Comparison of ENCODE assay signal across 8 cellular contexts in genomic region chr16:4847774-4848587, GRCh38. TPM values are rescaled to one million over a fixed set of nuclear protein-coding genes. Genes with fewer than 3 reads are reported as not detected.
DNase-seq lines count a peak whose midpoint lies in the region; ATAC-seq and TF ChIP-seq lines count a peak whose summit lies in the region.

No MANE protein-coding gene starts in this region.

- CTCF ChIA-PET in PC-9 (lab: Charles Lee), result no interaction called here

- intact Hi-C loops in PC-9 (cut with micrococcal nuclease; ENCODE audit: unreplicated experiment) (loop anchor here (1.0 to 2.0 kb wide), 3 partner anchors 35 to 108 kb away; no protein-coding TSS in a partner anchor), posterior vena cava (cut with DNase I) (loop anchor here (5.0 kb wide), 2 partner anchors 89 to 109 kb away; partner anchors contain the start of genes SEC14L5 (in 2 of the 2) and PPL (in 1 of the 2))

- peak overlapping the region; percentile 95 for H3K4me3 Mint-ChIP-seq in activated naive CD4-positive, alpha-beta T cell treated with anti-CD3 and anti-CD28 coated beads, Interleukin-2, amount 50 U/mL, for 24 hours

- H3K9me3 ChIP-seq in PC-9 (ENCODE audit: insufficient read depth, low read depth) (no peaks in the 10 kb centered on the region), cardiac muscle cell (ENCODE audit: low read depth) (no peaks in the 10 kb centered on the region)

- peak; percentile 20 for ATAC-seq in GM18519 (IDR thresholded peaks at IDR 0.05; ENCODE audit: low FRiP score, unreplicated experiment)
- ATAC-seq in HG03045 (IDR thresholded peaks at IDR 0.05; ENCODE audit: unreplicated experiment), result peak; percentile 30

- peaks cover 43% of the 10 kb centered on the region for H3F3A ChIP-seq in PC-9 (ENCODE audit: insufficient read depth, low read depth)

- H3K27me3 ChIP-seq in PC-9 (ENCODE audit: insufficient read depth, low read depth), result no peaks in the 10 kb centered on the region
- no peaks in the 10 kb centered on the region for H3K27me3 ChIP-seq in cardiac muscle cell

- H3K36me3 ChIP-seq in PC-9 (ENCODE audit: low read depth), result peaks cover 15% of the 10 kb centered on the region
- peaks cover 22% of the 10 kb centered on the region for H3K36me3 ChIP-seq in cardiac muscle cell

- POLR2A ChIA-PET in PC-9 (lab: Charles Lee; ENCODE audit: unreplicated experiment), result interaction anchor here (0.6 to 0.7 kb wide), 3 partner anchors 110 to 250 kb away, joined by 3 to 7 read pairs (median 4); partner anchors contain the start of gene SEC14L5

- peak overlapping the region; percentile 85 for H3K4me2 ChIP-seq in PC-9

- H3K27me3 Mint-ChIP-seq in activated naive CD4-positive, alpha-beta T cell treated with anti-CD3 and anti-CD28 coated beads, Interleukin-2, amount 50 U/mL, for 24 hours, result no peaks in the 10 kb centered on the region

- H3K9me2 ChIP-seq in PC-9 (ENCODE audit: insufficient read depth), result no peaks in the 10 kb centered on the region

- TSS peak; percentile 48 for BruUV-seq in PC-9 (replicated peaks; lab: Mats Ljungman, UMichigan)

- H4K20me1 ChIP-seq in PC-9 (ENCODE audit: insufficient read depth), result peaks cover 30% of the 10 kb centered on the region

- peak overlapping the region; percentile 77 for H3K27ac Mint-ChIP-seq in activated naive CD4-positive, alpha-beta T cell treated with anti-CD3 and anti-CD28 coated beads, Interleukin-2, amount 50 U/mL, for 24 hours

- in situ Hi-C loops in ACHN (cut with HindIII; ENCODE audit: low pct_ligation_motif_present, low pct_unique_long_range_greater_than_20kb, low sequenced_read_pairs), result no loop called here

- H3K4me1 Mint-ChIP-seq in activated naive CD4-positive, alpha-beta T cell treated with anti-CD3 and anti-CD28 coated beads, Interleukin-2, amount 50 U/mL, for 24 hours, result peaks cover 62% of the 10 kb centered on the region

- H3K9me3 Mint-ChIP-seq in activated naive CD4-positive, alpha-beta T cell treated with anti-CD3 and anti-CD28 coated beads, Interleukin-2, amount 50 U/mL, for 24 hours, result no peaks in the 10 kb centered on the region

- peaks cover 9% of the 10 kb centered on the region for H3K36me3 Mint-ChIP-seq in activated naive CD4-positive, alpha-beta T cell treated with anti-CD3 and anti-CD28 coated beads, Interleukin-2, amount 50 U/mL, for 24 hours

- H3K79me2 ChIP-seq in PC-9 (ENCODE audit: low read depth), result peaks cover 86% of the 10 kb centered on the region

- DNase-seq in ACHN (peak; percentile 79), PC-9 (peak; percentile 48 to 71), cardiac muscle cell (ENCODE audit: low read depth in 1 of 2, low spot score in 1 of 2) (peak; percentile 66 to 79), posterior vena cava (ENCODE audit: low spot score) (peak; percentile 89), NCI-H187 (lab: John Stamatoyannopoulos, UW) (no peak)

- H3K27ac ChIP-seq in PC-9 (0 out of 2 replicates have a peak overlapping the region, but pooled peaks have one; percentile 16), cardiac muscle cell (peak overlapping the region; percentile 95)

- TF ChIP-seq CTCF in PC-9 (conservative IDR thresholded peaks at IDR 0.05) (no peak), cardiac muscle cell (IDR thresholded peaks at IDR 0.05; ENCODE audit: low read depth, low read length) (no peak)

- H2AFZ ChIP-seq in PC-9, result peak overlapping the region; percentile 74

- H3K4me3 ChIP-seq in PC-9 (peak overlapping the region; percentile 94), cardiac muscle cell (peak overlapping the region; percentile 95)

- H3K4me1 ChIP-seq in PC-9 (replicated peaks; ENCODE audit: insufficient read depth) (peaks cover 54% of the 10 kb centered on the region), cardiac muscle cell (ENCODE audit: low read depth) (peaks cover 31% of the 10 kb centered on the region)

RNA-seq across cellular contexts. Expression of gene UBN1, which starts 0.7 kb away (rescaled TPM):
- 42.7 and 44.1 TPM in 2 replicates for total RNA-seq in PC-9 (2021)
- 24.2 and 33.4 TPM in 2 replicates for total RNA-seq in cardiac muscle cell
- 21.4 and 23.7 TPM in 2 replicates for polyA plus RNA-seq in cardiac muscle cell
- total RNA-seq in posterior vena cava, result 10 to 100 TPM; 25.5 to 27.7 TPM

RNA-seq across cellular contexts. Expression of gene GLYR1, which starts 0.9 kb away (rescaled TPM):
- total RNA-seq in PC-9 (2021) (97.5 and 135 TPM in 2 replicates), cardiac muscle cell (38.0 and 44.3 TPM in 2 replicates), posterior vena cava (10 to 100 TPM; 72.2 to 72.3 TPM)
- 52.1 and 65.5 TPM in 2 replicates for polyA plus RNA-seq in cardiac muscle cell

RNA-seq across cellular contexts. Expression of gene ROGDI, which starts 45.5 kb away (rescaled TPM):
- total RNA-seq in PC-9 (2021) (40.8 and 45.2 TPM in 2 replicates), cardiac muscle cell (146 and 161 TPM in 2 replicates), posterior vena cava (10 to 100 TPM; 12.9 to 23.5 TPM)
- polyA plus RNA-seq in cardiac muscle cell, result 173 and 220 TPM in 2 replicates

RNA-seq across cellular contexts. Expression of gene SMIM22, which starts 52.8 kb away (rescaled TPM):
- total RNA-seq in PC-9 (2021) (134 and 182 TPM in 2 replicates), cardiac muscle cell (not detected in 2 replicates), posterior vena cava (not detected)
- 0.41 and 5.3 TPM in 2 replicates for polyA plus RNA-seq in cardiac muscle cell

RNA-seq across cellular contexts. Expression of gene SEPTIN12, which starts 59.8 kb away (rescaled TPM):
- total RNA-seq in PC-9 (2021) (not detected in 2 replicates), cardiac muscle cell (1.7 and 2.9 TPM in 2 replicates), posterior vena cava (not detected)
- 2.2 and 7.3 TPM in 2 replicates for polyA plus RNA-seq in cardiac muscle cell

Comparison
In these comparisons a context has a peak if more than half of its experiments do, and no peak if none do; other contexts are left out.
1. DNase-seq: peak in ACHN (single experiment), PC-9 (2 of 2), cardiac muscle cell (2 of 2) and posterior vena cava (single experiment); none in NCI-H187 (0 of 2).